ENCODE assay signal across 11 cellular contexts in genomic region chr2:27209621-27210401, GRCh38. TPM values are rescaled to one million over a fixed set of nuclear protein-coding genes. Genes with fewer than 3 reads are reported as not detected.
DNase-seq lines count a peak whose midpoint lies in the region; ATAC-seq and TF ChIP-seq lines count a peak whose summit lies in the region.
"Had no signal": no experiment of that assay in that cellular context is flagged by ENCODE, and none has a peak within 500 bp of the region (broad histone marks: within the 10 kb centered on the region; RNA-seq: fewer than 3 reads in every experiment).

No MANE protein-coding gene starts in this region.

- no peaks in the 10 kb centered on the region for H3K9me3 ChIP-seq in HCT116 (ENCODE audit: control insufficient read depth in 1 of 2, insufficient read depth in 1 of 2, low read depth in 1 of 2, low read length in 2 of 2)
- H3K9me3 ChIP-seq in right lobe of liver = no peaks in the 10 kb centered on the region
- H3K9me3 ChIP-seq: upper lobe of left lung had no signal

- intact Hi-C loops in HCT116 (cut with micrococcal nuclease) (no loop called here), right lobe of liver (cut with DNase I) (no loop called here), Right ventricle myocardium superior (cut with DNase I) (no loop called here)

- POLR2A ChIA-PET in HCT116 (lab: Charles Lee) = no interaction called here
- POLR2A ChIA-PET in activated naive CD8-positive, alpha-beta T cell treated with anti-CD3 and anti-CD28 coated beads, Interleukin-2, amount 10 ng/mL, durations not matched to agents 7 days and 5 days (lab: Charles Lee) = no interaction called here

- no peaks in the 10 kb centered on the region for H4K20me1 ChIP-seq in HCT116 (ENCODE audit: insufficient read depth)

- TF ChIP-seq CTCF in C4-2B (conservative IDR thresholded peaks at IDR 0.05) = no peak
- no peak for TF ChIP-seq CTCF in HCT116 (IDR thresholded peaks at IDR 0.05 in 2 of 3, conservative IDR thresholded peaks at IDR 0.05 in 1 of 3; ENCODE audit: borderline replicate concordance in 1 of 3, insufficient read depth in 1 of 3, low read depth in 2 of 3, low read length in 2 of 3)
- peak in 1 of 4 donors; percentile 7 for TF ChIP-seq CTCF in right lobe of liver (IDR thresholded peaks at IDR 0.05)

- BruUV-seq in HCT116 (replicated peaks; lab: Mats Ljungman, UMichigan) = TSS peak; percentile 23

- no peaks in the 10 kb centered on the region for H3K9me2 ChIP-seq in HCT116 (ENCODE audit: insufficient read depth)

- H3K4me3 ChIP-seq in HCT116 (replicated peaks in 1 of 2; ENCODE audit: low read depth in 1 of 2, low read length in 2 of 2) (no peak overlapping the region), right lobe of liver (peak overlapping the region; percentile 2 to 18 (median 18))
- H3K4me3 ChIP-seq: upper lobe of left lung had no signal

- H3K27me3 Mint-ChIP-seq in activated naive CD8-positive, alpha-beta T cell treated with anti-CD3 and anti-CD28 coated beads, Interleukin-2, amount 10 ng/mL, durations not matched to agents 7 days and 5 days = no peaks in the 10 kb centered on the region

- no peak for DNase-seq in HCT116 (ENCODE audit: low read depth, low spot score)
- DNase-seq in activated naive CD8-positive, alpha-beta T cell treated with anti-CD3 and anti-CD28 coated beads, Interleukin-2, amount 10 ng/mL, durations not matched to agents 7 days and 5 days = no peak
- no peak for DNase-seq in right lobe of liver
- no peak for DNase-seq in MV-4-11 (lab: John Stamatoyannopoulos, UW)
- DNase-seq in NCI-H1436 treated with DMSO at 0.1 percent for 48 hours (lab: John Stamatoyannopoulos, UW) = no peak
- no peak for DNase-seq in Right ventricle myocardium superior
- no peak for DNase-seq in dermis blood vessel endothelial cell
- DNase-seq: NCI-H1092 treated with DMSO at 0.1 percent for 48 hours had no signal

- H3K27ac ChIP-seq in C4-2B (peak overlapping the region; percentile 95), HCT116 (ENCODE audit: low read depth, low read length) (no peak overlapping the region), right lobe of liver (peak overlapping the region in 1 of 3 donors; percentile 98)
- H3K27ac ChIP-seq: upper lobe of left lung had no signal

- peaks cover 3 to 14% of the 10 kb centered on the region in 2 experiments; a peak in 3 of 4 replicates for H3K4me1 ChIP-seq in HCT116 (ENCODE audit: control insufficient read depth in 1 of 2, insufficient read depth in 2 of 2, low read length in 2 of 2)
- peaks cover 0 to 20% (median 7%) of the 10 kb centered on the region in 4 donors for H3K4me1 ChIP-seq in right lobe of liver

- no peaks in the 10 kb centered on the region for H3K9me3 Mint-ChIP-seq in activated naive CD8-positive, alpha-beta T cell treated with anti-CD3 and anti-CD28 coated beads, Interleukin-2, amount 10 ng/mL, durations not matched to agents 7 days and 5 days

- H3K9ac ChIP-seq in HCT116 (ENCODE audit: low read length) = no peak overlapping the region

- peaks cover 28% of the 10 kb centered on the region for H3K4me1 Mint-ChIP-seq in activated naive CD8-positive, alpha-beta T cell treated with anti-CD3 and anti-CD28 coated beads, Interleukin-2, amount 10 ng/mL, durations not matched to agents 7 days and 5 days

- H3K27me3 ChIP-seq in HCT116 (ENCODE audit: insufficient read depth, low read length) = no peaks in the 10 kb centered on the region
- no peaks in the 10 kb centered on the region for H3K27me3 ChIP-seq in right lobe of liver
- H3K27me3 ChIP-seq: upper lobe of left lung had no signal

- CTCF ChIA-PET in HCT116 (lab: Charles Lee) = interaction anchor here (0.6 kb wide), 1 partner anchor 39 kb away, joined by 3 read pairs; no protein-coding TSS in a partner anchor

- TF ChIP-seq RAD21 in HCT116 (IDR thresholded peaks at IDR 0.05; ENCODE audit: low read depth) = no peak

- no peak for TF ChIP-seq POLR2A in HCT116 (IDR thresholded peaks at IDR 0.05; ENCODE audit: borderline replicate concordance, extremely low read depth, insufficient read depth, insufficient read length)
- no peak for TF ChIP-seq POLR2A in right lobe of liver (IDR thresholded peaks at IDR 0.05)

- peak overlapping the region; percentile 39 for H3K4me3 Mint-ChIP-seq in activated naive CD8-positive, alpha-beta T cell treated with anti-CD3 and anti-CD28 coated beads, Interleukin-2, amount 10 ng/mL, durations not matched to agents 7 days and 5 days

- RAD21 ChIA-PET in HCT116 (lab: Charles Lee; ENCODE audit: low non-redundant PET in 1 of 2, low total read pairs in 2 of 2, uncharacterized antibody in 2 of 2, unreplicated experiment in 2 of 2) = no interaction called here

- WGBS in right lobe of liver (ENCODE audit: insufficient coverage, low coverage, low lambda C conversion rate, missing lambda C conversion rate) = 33% methylated on average over 3 of the region's 6 CpGs

- H3K36me3 ChIP-seq in HCT116 (ENCODE audit: control insufficient read depth in 1 of 2, insufficient read depth in 2 of 2, low read length in 2 of 2) (peaks cover 20 to 33% of the 10 kb centered on the region in 2 experiments; a peak in 2 of 4 replicates), right lobe of liver (peaks cover 0 to 32% (median 8%) of the 10 kb centered on the region in 4 donors)

- no peak overlapping the region for H2AFZ ChIP-seq in HCT116 (ENCODE audit: low read depth, low read length, poor library complexity, severe bottlenecking)

- H3K4me2 ChIP-seq in HCT116 (ENCODE audit: low read length) = no peak overlapping the region

- peaks cover 9% of the 10 kb centered on the region for H3K36me3 Mint-ChIP-seq in activated naive CD8-positive, alpha-beta T cell treated with anti-CD3 and anti-CD28 coated beads, Interleukin-2, amount 10 ng/mL, durations not matched to agents 7 days and 5 days

- no peak for ATAC-seq in HCT116
- ATAC-seq in activated naive CD8-positive, alpha-beta T cell treated with anti-CD3 and anti-CD28 coated beads, Interleukin-2, amount 10 ng/mL, durations not matched to agents 7 days and 5 days (ENCODE audit: low read depth) = no peak
- peak in 3 of 4 donors; percentile 1 to 50 (median 32) for ATAC-seq in right lobe of liver
- ATAC-seq in Right ventricle myocardium superior (ENCODE audit: poor library complexity) = no peak
- ATAC-seq: esophagus mucosa had no signal

- peaks cover 37% of the 10 kb centered on the region for H3K79me2 ChIP-seq in HCT116 (ENCODE audit: insufficient read depth, low read length)

- H3K27ac Mint-ChIP-seq in activated naive CD8-positive, alpha-beta T cell treated with anti-CD3 and anti-CD28 coated beads, Interleukin-2, amount 10 ng/mL, durations not matched to agents 7 days and 5 days = peak overlapping the region; percentile 10

TF ChIP-seq in HCT116, 20 proteins besides CTCF, POLR2A, EP300 and RAD21:
- TF ChIP-seq YY1 (IDR thresholded peaks at IDR 0.05; ENCODE audit: extremely low read depth, insufficient replicate concordance, low read depth, low read length) = no peak
- no peak for TF ChIP-seq ATF3 (IDR thresholded peaks at IDR 0.05)
- TF ChIP-seq ZFX (IDR thresholded peaks at IDR 0.05) = no peak
- no peak for TF ChIP-seq EGR1 (IDR thresholded peaks at IDR 0.05; ENCODE audit: low read depth)
- TF ChIP-seq SIN3A (IDR thresholded peaks at IDR 0.05; ENCODE audit: low read depth) = no peak
- TF ChIP-seq EZH2phosphoT487 (IDR thresholded peaks at IDR 0.05; ENCODE audit: borderline replicate concordance) = no peak
- TF ChIP-seq CBX3 (IDR thresholded peaks at IDR 0.05; ENCODE audit: low read depth) = no peak
- no peak for TF ChIP-seq SP1 (IDR thresholded peaks at IDR 0.05; ENCODE audit: low read depth)
- TF ChIP-seq TCF7L2 (IDR thresholded peaks at IDR 0.05; ENCODE audit: borderline replicate concordance, extremely low read depth, insufficient read depth, insufficient read length) = no peak

RNA-seq across cellular contexts. Expression of gene ATRAID, which starts 2.0 kb away (rescaled TPM):
- 93.6 TPM for total RNA-seq in HCT116 (2021; ENCODE audit: unreplicated experiment)
- 97.4 and 124 TPM in 2 replicates for polyA plus RNA-seq in HCT116 (2012)
- 10 to 100 TPM; 74.9 to 84.6 TPM for total RNA-seq in activated naive CD8-positive, alpha-beta T cell treated with anti-CD3 and anti-CD28 coated beads, Interleukin-2, amount 10 ng/mL, durations not matched to agents 7 days and 5 days
- 10 to 100 TPM; 30.7 to 65.8 (median 35.9) TPM for total RNA-seq in right lobe of liver
- 109 TPM for total RNA-seq in Right ventricle myocardium superior
- total RNA-seq in dermis blood vessel endothelial cell = 111 and 181 TPM in 2 replicates

RNA-seq across cellular contexts. Expression of gene SLC5A6, which starts 2.3 kb away (rescaled TPM):
- total RNA-seq in HCT116 (2021; ENCODE audit: unreplicated experiment) (55.4 TPM), right lobe of liver (100 to 1,000 TPM in 3 of 6 experiments, 10 to 100 TPM in 3; 57.5 to 151 (median 90.3) TPM), Right ventricle myocardium superior (12.3 TPM), dermis blood vessel endothelial cell (52.8 and 58.4 TPM in 2 replicates)
- polyA plus RNA-seq in HCT116 (2012) = 40.8 and 47.1 TPM in 2 replicates
- total RNA-seq in activated naive CD8-positive, alpha-beta T cell treated with anti-CD3 and anti-CD28 coated beads, Interleukin-2, amount 10 ng/mL, durations not matched to agents 7 days and 5 days = 10 to 100 TPM; 31.6 to 32.2 TPM

RNA-seq across cellular contexts. Expression of gene CAD, which starts 7.4 kb away (rescaled TPM):
- total RNA-seq in HCT116 (2021; ENCODE audit: unreplicated experiment) = 114 TPM
- polyA plus RNA-seq in HCT116 (2012) = 86.2 and 90.4 TPM in 2 replicates
- 10 to 100 TPM; 60.1 to 60.4 TPM for total RNA-seq in activated naive CD8-positive, alpha-beta T cell treated with anti-CD3 and anti-CD28 coated beads, Interleukin-2, amount 10 ng/mL, durations not matched to agents 7 days and 5 days
- 10 to 100 TPM; 12.3 to 24.0 (median 16.3) TPM for total RNA-seq in right lobe of liver
- total RNA-seq in Right ventricle myocardium superior = 8.6 TPM
- total RNA-seq in dermis blood vessel endothelial cell = 33.5 and 69.8 TPM in 2 replicates

RNA-seq across cellular contexts. Expression of gene SLC30A3, which starts 53.0 kb away (rescaled TPM):
- 20.5 TPM for total RNA-seq in HCT116 (2021; ENCODE audit: unreplicated experiment)
- 16.1 and 18.0 TPM in 2 replicates for polyA plus RNA-seq in HCT116 (2012)
- under 1 TPM; 0.34 to 0.64 TPM for total RNA-seq in activated naive CD8-positive, alpha-beta T cell treated with anti-CD3 and anti-CD28 coated beads, Interleukin-2, amount 10 ng/mL, durations not matched to agents 7 days and 5 days
- total RNA-seq in right lobe of liver = not detected
- 10.4 TPM for total RNA-seq in Right ventricle myocardium superior
- total RNA-seq in dermis blood vessel endothelial cell = 17.9 and 25.8 TPM in 2 replicates
- total RNA-seq: esophagus mucosa had no signal

Comparison
In these comparisons a context has a peak if more than half of its experiments do, and no peak if none do; other contexts are left out.
1. ATAC-seq: peak in right lobe of liver (3 of 4); none in HCT116 (single experiment), activated naive CD8-positive, alpha-beta T cell treated with anti-CD3 and anti-CD28 coated beads, Interleukin-2, amount 10 ng/mL, durations not matched to agents 7 days and 5 days (single experiment) and Right ventricle myocardium superior (single experiment).
2. H3K4me3 ChIP-seq: peak in right lobe of liver (3 of 3); none in HCT116 (0 of 2).